ENCODE assay signal across 16 cellular contexts in the genomic region with DNA sequence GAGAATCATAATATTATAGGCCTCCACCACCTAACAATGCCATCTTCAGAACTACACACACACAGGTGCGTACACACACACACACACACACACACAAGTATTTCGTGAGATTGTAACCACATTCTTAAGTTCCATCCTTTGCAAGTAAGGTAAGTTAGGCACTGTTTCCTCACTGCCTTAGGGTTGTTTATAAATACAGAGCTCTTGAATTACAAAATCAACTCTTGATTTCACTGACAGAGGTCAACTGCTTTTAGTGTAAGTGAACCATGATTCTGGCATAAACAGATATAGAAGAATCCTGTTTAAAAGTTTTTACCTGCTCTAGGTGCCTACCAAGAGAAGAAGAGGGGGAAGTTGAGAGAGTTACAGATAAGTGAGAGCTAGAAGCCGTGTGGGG.
A peak's percentile ranks its signal among the peaks of the same experiment; 100 is the strongest.
DNase-seq lines count a peak whose midpoint lies in the region; ATAC-seq, FAIRE-seq and TF ChIP-seq lines count a peak whose summit lies in the region.
"Had no signal": no experiment of that assay in that cellular context is flagged by ENCODE, and none has a peak within 500 bp of the region (broad histone marks: within the 10 kb centered on the region; RNA-seq: fewer than 3 reads in every experiment).

No MANE protein-coding gene starts in this region.

- DNase-seq in HTR-8/SVneo (ENCODE audit: insufficient read length, low spot score), result no peak
- no peak for DNase-seq in caudate nucleus (lab: John Stamatoyannopoulos, UW)
- DNase-seq in psoas muscle, result no peak
- no peak for DNase-seq in H54 (ENCODE audit: insufficient read length, low spot score)
- no peak for DNase-seq in WTC11 (ENCODE audit: low spot score)
- DNase-seq in stimulated activated CD4-positive, alpha-beta T cell treated with anti-CD3 and anti-CD28 coated beads, Interleukin-2, amount 100 ng/mL, for 24 hours, result no peak
- DNase-seq: BE2C; CD4-positive, alpha-beta memory T cell; DND-41; GDM1; H7; IMR-90 had no signal

- H3K4me1 Mint-ChIP-seq in WTC11, result peaks cover 5% of the 10 kb centered on the region; the same call in 1 of the 2 replicates
- H3K4me1 Mint-ChIP-seq: CD4-positive, alpha-beta memory T cell had no signal

- peaks cover 9% of the 10 kb centered on the region for H3K36me3 Mint-ChIP-seq in WTC11
- H3K36me3 Mint-ChIP-seq: CD4-positive, alpha-beta memory T cell had no signal

- H3K27me3 ChIP-seq in psoas muscle (ENCODE audit: insufficient read depth in 3 of 3, low read length in 2 of 3), result no peaks in the 10 kb centered on the region
- H3K27me3 ChIP-seq: BE2C had no signal

- intact Hi-C loops in psoas muscle (cut with DNase I), result no loop called here

- CTCF ChIA-PET in WTC11 (lab: Charles Lee), result no interaction called here

- H3K36me3 ChIP-seq in psoas muscle (ENCODE audit: insufficient read depth in 1 of 2, low read depth in 1 of 2), result no peaks in the 10 kb centered on the region
- H3K36me3 ChIP-seq: BE2C had no signal

- peaks cover 3% of the 10 kb centered on the region for H3K4me1 ChIP-seq in psoas muscle
- H3K4me1 ChIP-seq: A549, BE2C had no signal

- H3K27me3 Mint-ChIP-seq in WTC11 (ENCODE audit: low read depth), result no peaks in the 10 kb centered on the region
- H3K27me3 Mint-ChIP-seq: CD4-positive, alpha-beta memory T cell had no signal

- H3K9me3 Mint-ChIP-seq in WTC11, result peaks cover 20% of the 10 kb centered on the region

- no peak overlapping the region for H3K27ac Mint-ChIP-seq in WTC11
- H3K27ac Mint-ChIP-seq: CD4-positive, alpha-beta memory T cell had no signal

- no peak for TF ChIP-seq POLR2A in H54 (IDR thresholded peaks at IDR 0.05; ENCODE audit: low read depth, low read length)

- no peak for TF ChIP-seq CTCF in psoas muscle (IDR thresholded peaks at IDR 0.05)
- no peak for TF ChIP-seq CTCF in WTC11 (IDR thresholded peaks at IDR 0.05)

- peak in 3 of 4 donors; percentile 16 to 58 (median 17) for ATAC-seq in psoas muscle
- no peak for ATAC-seq in WTC11
- ATAC-seq: A549 had no signal

- peak overlapping the region; percentile 72 for H3K27ac ChIP-seq in caudate nucleus (ENCODE audit: low read depth, low read length)
- H3K27ac ChIP-seq in psoas muscle, result peak overlapping the region; percentile 39
- H3K27ac ChIP-seq: A549, C4-2B, HL-60 had no signal

- POLR2A ChIA-PET in WTC11 (lab: Charles Lee), result no interaction called here

- FAIRE-seq in HTR-8/SVneo (lab: Jason Lieb, UNC) (peak; percentile 69), H54 (lab: Jason Lieb, UNC) (no peak)
- FAIRE-seq: A549, GM12892 had no signal

- no peak overlapping the region for H3K4me3 Mint-ChIP-seq in WTC11
- H3K4me3 Mint-ChIP-seq: CD4-positive, alpha-beta memory T cell had no signal

- H3K9me3 ChIP-seq in psoas muscle, result no peaks in the 10 kb centered on the region
- H3K9me3 ChIP-seq: A549, BE2C had no signal

- WGBS in psoas muscle, 3 donors, result 46 to 86% (median 66%) methylated on average over 3 of the region's 3 CpGs

- no peak overlapping the region for H3K4me3 ChIP-seq in psoas muscle
- H3K4me3 ChIP-seq: A549 had no signal

TF ChIP-seq in WTC11, 78 proteins besides CTCF, POLR2A, EP300 and RAD21:
- no peak for TF ChIP-seq GTF2I (CRISPR knock-in tag; conservative IDR thresholded peaks at IDR 0.05)
- no peak for TF ChIP-seq SOX15 (CRISPR knock-in tag; IDR thresholded peaks at IDR 0.05)
- TF ChIP-seq, protein P1, sequence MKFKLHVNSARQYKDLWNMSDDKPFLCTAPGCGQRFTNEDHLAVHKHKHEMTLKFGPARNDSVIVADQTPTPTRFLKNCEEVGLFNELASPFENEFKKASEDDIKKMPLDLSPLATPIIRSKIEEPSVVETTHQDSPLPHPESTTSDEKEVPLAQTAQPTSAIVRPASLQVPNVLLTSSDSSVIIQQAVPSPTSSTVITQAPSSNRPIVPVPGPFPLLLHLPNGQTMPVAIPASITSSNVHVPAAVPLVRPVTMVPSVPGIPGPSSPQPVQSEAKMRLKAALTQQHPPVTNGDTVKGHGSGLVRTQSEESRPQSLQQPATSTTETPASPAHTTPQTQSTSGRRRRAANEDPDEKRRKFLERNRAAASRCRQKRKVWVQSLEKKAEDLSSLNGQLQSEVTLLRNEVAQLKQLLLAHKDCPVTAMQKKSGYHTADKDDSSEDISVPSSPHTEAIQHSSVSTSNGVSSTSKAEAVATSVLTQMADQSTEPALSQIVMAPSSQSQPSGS (CRISPR knock-in tag; IDR thresholded peaks at IDR 0.05; ENCODE audit: borderline replicate concordance, low read depth), result no peak
- no peak for TF ChIP-seq ZNF423 (CRISPR knock-in tag; IDR thresholded peaks at IDR 0.05)
- TF ChIP-seq, protein P2, sequence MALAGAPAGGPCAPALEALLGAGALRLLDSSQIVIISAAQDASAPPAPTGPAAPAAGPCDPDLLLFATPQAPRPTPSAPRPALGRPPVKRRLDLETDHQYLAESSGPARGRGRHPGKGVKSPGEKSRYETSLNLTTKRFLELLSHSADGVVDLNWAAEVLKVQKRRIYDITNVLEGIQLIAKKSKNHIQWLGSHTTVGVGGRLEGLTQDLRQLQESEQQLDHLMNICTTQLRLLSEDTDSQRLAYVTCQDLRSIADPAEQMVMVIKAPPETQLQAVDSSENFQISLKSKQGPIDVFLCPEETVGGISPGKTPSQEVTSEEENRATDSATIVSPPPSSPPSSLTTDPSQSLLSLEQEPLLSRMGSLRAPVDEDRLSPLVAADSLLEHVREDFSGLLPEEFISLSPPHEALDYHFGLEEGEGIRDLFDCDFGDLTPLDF (CRISPR knock-in tag; IDR thresholded peaks at IDR 0.05), result no peak
- no peak for TF ChIP-seq NFE2L1 (CRISPR knock-in tag; IDR thresholded peaks at IDR 0.05)
- TF ChIP-seq, protein P3, sequence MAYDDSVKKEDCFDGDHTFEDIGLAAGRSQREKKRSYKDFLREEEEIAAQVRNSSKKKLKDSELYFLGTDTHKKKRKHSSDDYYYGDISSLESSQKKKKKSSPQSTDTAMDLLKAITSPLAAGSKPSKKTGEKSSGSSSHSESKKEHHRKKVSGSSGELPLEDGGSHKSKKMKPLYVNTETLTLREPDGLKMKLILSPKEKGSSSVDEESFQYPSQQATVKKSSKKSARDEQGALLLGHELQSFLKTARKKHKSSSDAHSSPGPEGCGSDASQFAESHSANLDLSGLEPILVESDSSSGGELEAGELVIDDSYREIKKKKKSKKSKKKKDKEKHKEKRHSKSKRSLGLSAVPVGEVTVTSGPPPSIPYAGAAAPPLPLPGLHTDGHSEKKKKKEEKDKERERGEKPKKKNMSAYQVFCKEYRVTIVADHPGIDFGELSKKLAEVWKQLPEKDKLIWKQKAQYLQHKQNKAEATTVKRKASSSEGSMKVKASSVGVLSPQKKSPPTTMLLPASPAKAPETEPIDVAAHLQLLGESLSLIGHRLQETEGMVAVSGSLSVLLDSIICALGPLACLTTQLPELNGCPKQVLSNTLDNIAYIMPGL (CRISPR knock-in tag; IDR thresholded peaks at IDR 0.05), result no peak
- TF ChIP-seq, protein P4, sequence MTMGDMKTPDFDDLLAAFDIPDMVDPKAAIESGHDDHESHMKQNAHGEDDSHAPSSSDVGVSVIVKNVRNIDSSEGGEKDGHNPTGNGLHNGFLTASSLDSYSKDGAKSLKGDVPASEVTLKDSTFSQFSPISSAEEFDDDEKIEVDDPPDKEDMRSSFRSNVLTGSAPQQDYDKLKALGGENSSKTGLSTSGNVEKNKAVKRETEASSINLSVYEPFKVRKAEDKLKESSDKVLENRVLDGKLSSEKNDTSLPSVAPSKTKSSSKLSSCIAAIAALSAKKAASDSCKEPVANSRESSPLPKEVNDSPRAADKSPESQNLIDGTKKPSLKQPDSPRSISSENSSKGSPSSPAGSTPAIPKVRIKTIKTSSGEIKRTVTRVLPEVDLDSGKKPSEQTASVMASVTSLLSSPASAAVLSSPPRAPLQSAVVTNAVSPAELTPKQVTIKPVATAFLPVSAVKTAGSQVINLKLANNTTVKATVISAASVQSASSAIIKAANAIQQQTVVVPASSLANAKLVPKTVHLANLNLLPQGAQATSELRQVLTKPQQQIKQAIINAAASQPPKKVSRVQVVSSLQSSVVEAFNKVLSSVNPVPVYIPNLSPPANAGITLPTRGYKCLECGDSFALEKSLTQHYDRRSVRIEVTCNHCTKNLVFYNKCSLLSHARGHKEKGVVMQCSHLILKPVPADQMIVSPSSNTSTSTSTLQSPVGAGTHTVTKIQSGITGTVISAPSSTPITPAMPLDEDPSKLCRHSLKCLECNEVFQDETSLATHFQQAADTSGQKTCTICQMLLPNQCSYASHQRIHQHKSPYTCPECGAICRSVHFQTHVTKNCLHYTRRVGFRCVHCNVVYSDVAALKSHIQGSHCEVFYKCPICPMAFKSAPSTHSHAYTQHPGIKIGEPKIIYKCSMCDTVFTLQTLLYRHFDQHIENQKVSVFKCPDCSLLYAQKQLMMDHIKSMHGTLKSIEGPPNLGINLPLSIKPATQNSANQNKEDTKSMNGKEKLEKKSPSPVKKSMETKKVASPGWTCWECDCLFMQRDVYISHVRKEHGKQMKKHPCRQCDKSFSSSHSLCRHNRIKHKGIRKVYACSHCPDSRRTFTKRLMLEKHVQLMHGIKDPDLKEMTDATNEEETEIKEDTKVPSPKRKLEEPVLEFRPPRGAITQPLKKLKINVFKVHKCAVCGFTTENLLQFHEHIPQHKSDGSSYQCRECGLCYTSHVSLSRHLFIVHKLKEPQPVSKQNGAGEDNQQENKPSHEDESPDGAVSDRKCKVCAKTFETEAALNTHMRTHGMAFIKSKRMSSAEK (CRISPR knock-in tag; IDR thresholded peaks at IDR 0.05; ENCODE audit: borderline replicate concordance), result no peak
- TF ChIP-seq, protein P5, sequence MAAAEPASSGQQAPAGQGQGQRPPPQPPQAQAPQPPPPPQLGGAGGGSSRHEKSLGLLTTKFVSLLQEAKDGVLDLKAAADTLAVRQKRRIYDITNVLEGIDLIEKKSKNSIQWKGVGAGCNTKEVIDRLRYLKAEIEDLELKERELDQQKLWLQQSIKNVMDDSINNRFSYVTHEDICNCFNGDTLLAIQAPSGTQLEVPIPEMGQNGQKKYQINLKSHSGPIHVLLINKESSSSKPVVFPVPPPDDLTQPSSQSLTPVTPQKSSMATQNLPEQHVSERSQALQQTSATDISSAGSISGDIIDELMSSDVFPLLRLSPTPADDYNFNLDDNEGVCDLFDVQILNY (CRISPR knock-in tag; IDR thresholded peaks at IDR 0.05), result no peak
- TF ChIP-seq MYBL2 (CRISPR knock-in tag; IDR thresholded peaks at IDR 0.05), result no peak
- TF ChIP-seq PRRX2 (CRISPR knock-in tag; IDR thresholded peaks at IDR 0.05), result no peak
- TF ChIP-seq TEAD4 (CRISPR knock-in tag; IDR thresholded peaks at IDR 0.05), result no peak
- TF ChIP-seq NR3C1 (CRISPR knock-in tag; conservative IDR thresholded peaks at IDR 0.05; ENCODE audit: low read depth), result no peak
